In the genomic region with DNA sequence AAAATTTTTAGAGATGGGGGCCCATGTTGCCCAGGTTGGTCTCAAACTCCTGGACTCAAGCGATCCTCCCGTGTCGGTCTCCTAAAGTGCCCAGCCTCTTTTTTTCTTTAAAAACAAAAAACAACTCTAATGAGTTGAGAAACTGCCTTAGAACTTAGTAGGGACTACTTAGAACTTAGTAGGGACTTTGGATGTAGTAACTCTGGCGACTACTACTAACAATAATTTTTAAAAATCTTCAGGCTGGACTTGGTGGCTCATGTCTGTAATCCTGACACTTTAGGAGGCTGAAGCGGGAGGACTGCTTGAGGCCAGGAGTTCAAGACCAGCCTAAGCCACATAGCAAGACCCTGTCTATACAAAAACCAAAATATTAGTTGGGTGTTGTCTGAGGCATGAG, we compare ENCODE assay signal across 15 cellular contexts. TPM values are rescaled to one million over a fixed set of nuclear protein-coding genes. Genes with fewer than 3 reads are reported as not detected.
DNase-seq lines count a peak whose midpoint lies in the region; ATAC-seq and TF ChIP-seq lines count a peak whose summit lies in the region.
"Had no signal": no experiment of that assay in that cellular context is flagged by ENCODE, and none has a peak within 500 bp of the region (broad histone marks: within the 10 kb centered on the region; RNA-seq: fewer than 3 reads in every experiment).

No MANE protein-coding gene starts in this region.

- peak overlapping the region; percentile 63 for H3K4me3 ChIP-seq in GM23338
- H3K4me3 ChIP-seq in iPS-20b (ENCODE audit: low read length): peak overlapping the region; percentile 53; the same call in 1 of the 2 replicates
- no peak overlapping the region for H3K4me3 ChIP-seq in right cardiac atrium (ENCODE audit: low read length)
- H3K4me3 ChIP-seq: SJCRH30 had no signal

- WGBS in right cardiac atrium: 87% methylated on average over 5 of the region's 5 CpGs

- ATAC-seq in GM23338 (no peak), WTC11 (no peak), right cardiac atrium (no peak)
- ATAC-seq: PC-3 had no signal

- POLR2A ChIA-PET in WTC11 (lab: Charles Lee): no interaction called here

- H3K27ac Mint-ChIP-seq in GM23338 (no peak overlapping the region), WTC11 (no peak overlapping the region)

- no peak overlapping the region for H3K9ac ChIP-seq in iPS-20b (ENCODE audit: low read depth, low read length)

- H3K79me2 ChIP-seq in GM23338 (replicated peaks; ENCODE audit: insufficient read depth): no peaks in the 10 kb centered on the region

- H2AFZ ChIP-seq in GM23338: peak overlapping the region; percentile 86

- H3K9me2 ChIP-seq in GM23338 (ENCODE audit: insufficient read depth): no peaks in the 10 kb centered on the region

- H3F3A ChIP-seq in GM23338 (replicated peaks; ENCODE audit: low read depth): peaks cover 24% of the 10 kb centered on the region

- H3K27me3 ChIP-seq in GM23338 (ENCODE audit: insufficient read depth) (peaks cover 44% of the 10 kb centered on the region), iPS-20b (ENCODE audit: insufficient read depth, low read length) (peaks cover 26% of the 10 kb centered on the region), right cardiac atrium (ENCODE audit: control insufficient read depth, insufficient read depth) (no peaks in the 10 kb centered on the region)
- H3K27me3 ChIP-seq: SJCRH30 had no signal

- H3K4me1 Mint-ChIP-seq in GM23338 (peaks cover 7% of the 10 kb centered on the region), WTC11 (peaks cover 7% of the 10 kb centered on the region)

- DNase-seq in GM23338 (ENCODE audit: low spot score) (no peak), WTC11 (ENCODE audit: low spot score) (no peak), HT-29 (ENCODE audit: low spot score) (no peak), nucleus accumbens (lab: John Stamatoyannopoulos, UW) (no peak), right cardiac atrium (no peak)
- DNase-seq: DMS53, Kasumi-1, MM.1S, NCI-H1092 treated with DMSO at 0.1 percent for 48 hours, NCI-H2081 treated with DMSO at 0.1 percent for 48 hours, NCI-H510A, NCI-H82, PC-3, SJCRH30 had no signal

- H3K36me3 ChIP-seq in GM23338 (ENCODE audit: insufficient read depth) (peaks cover 9% of the 10 kb centered on the region; the same call in 1 of the 2 replicates), iPS-20b (ENCODE audit: insufficient read depth, low read depth, low read length) (peaks cover 16% of the 10 kb centered on the region)

- H3K27me3 Mint-ChIP-seq in GM23338 (ENCODE audit: insufficient read depth, low read depth, poor library complexity) (peaks cover 7% of the 10 kb centered on the region), WTC11 (ENCODE audit: low read depth) (peaks cover 31% of the 10 kb centered on the region)

- CTCF ChIA-PET in WTC11 (lab: Charles Lee): interaction anchor here (0.6 to 1.5 kb wide), 7 partner anchors 9 to 213 kb away, joined by 3 to 5 read pairs (median 3); a partner anchor contains a TSS

- peak overlapping the region; percentile 43 for H3K4me3 Mint-ChIP-seq in GM23338
- H3K4me3 Mint-ChIP-seq in WTC11: peak overlapping the region; percentile 57

- H3K36me3 Mint-ChIP-seq in GM23338 (ENCODE audit: low read depth) (peaks cover 16% of the 10 kb centered on the region), WTC11 (peaks cover 18% of the 10 kb centered on the region)

- H4K20me1 ChIP-seq in GM23338 (replicated peaks; ENCODE audit: insufficient read depth): 0 out of 2 replicates have a peak, but pooled peaks cover 6% of the 10 kb centered on the region

- no peak for TF ChIP-seq CTCF in GM23338 (conservative IDR thresholded peaks at IDR 0.05; ENCODE audit: low read depth in 2 of 2)
- no peak for TF ChIP-seq CTCF in WTC11 (IDR thresholded peaks at IDR 0.05)

- H3K4me2 ChIP-seq in GM23338: peak overlapping the region; percentile 85

- H3K4me1 ChIP-seq in GM23338 (ENCODE audit: insufficient read depth) (peaks cover 8% of the 10 kb centered on the region; the same call in 1 of the 2 replicates), iPS-20b (ENCODE audit: insufficient read depth, low read length) (no peaks in the 10 kb centered on the region; the same call in 1 of the 2 replicates), right cardiac atrium (ENCODE audit: control insufficient read depth, insufficient read depth, low read length) (peaks cover 4% of the 10 kb centered on the region)

- no peaks in the 10 kb centered on the region for H3K9me3 ChIP-seq in iPS-20b (ENCODE audit: insufficient read depth, low read depth, low read length)
- H3K9me3 ChIP-seq in right cardiac atrium (ENCODE audit: control insufficient read depth, low read length): no peaks in the 10 kb centered on the region
- H3K9me3 ChIP-seq: SJCRH30 had no signal

- H3K27ac ChIP-seq in GM23338 (ENCODE audit: low read depth) (no peak overlapping the region), iPS-20b (ENCODE audit: low read length) (no peak overlapping the region), right cardiac atrium (ENCODE audit: low read length) (no peak overlapping the region)
- H3K27ac ChIP-seq: SJCRH30 had no signal

- H3K9me3 Mint-ChIP-seq in GM23338 (no peaks in the 10 kb centered on the region), WTC11 (no peaks in the 10 kb centered on the region)

- intact Hi-C loops in right cardiac atrium (cut with DNase I): no loop called here

TF ChIP-seq in GM23338, 12 proteins besides CTCF, POLR2A, EP300 and RAD21 (continues in another document):
- TF ChIP-seq EZH2 (IDR thresholded peaks at IDR 0.05; ENCODE audit: low read depth, unreplicated experiment) (no peak), JUNB (IDR thresholded peaks at IDR 0.05; ENCODE audit: unreplicated experiment) (no peak), NANOG (IDR thresholded peaks at IDR 0.05; ENCODE audit: borderline replicate concordance) (no peak)

TF ChIP-seq in WTC11, 78 proteins besides CTCF, POLR2A, EP300 and RAD21 (continues in another document):
- TF ChIP-seq ZBTB21 (CRISPR knock-in tag; IDR thresholded peaks at IDR 0.05; ENCODE audit: borderline replicate concordance): no peak
- no peak for TF ChIP-seq CREM (CRISPR knock-in tag; IDR thresholded peaks at IDR 0.05)
- TF ChIP-seq ZNF232 (CRISPR knock-in tag; IDR thresholded peaks at IDR 0.05): no peak
- TF ChIP-seq, protein P1, sequence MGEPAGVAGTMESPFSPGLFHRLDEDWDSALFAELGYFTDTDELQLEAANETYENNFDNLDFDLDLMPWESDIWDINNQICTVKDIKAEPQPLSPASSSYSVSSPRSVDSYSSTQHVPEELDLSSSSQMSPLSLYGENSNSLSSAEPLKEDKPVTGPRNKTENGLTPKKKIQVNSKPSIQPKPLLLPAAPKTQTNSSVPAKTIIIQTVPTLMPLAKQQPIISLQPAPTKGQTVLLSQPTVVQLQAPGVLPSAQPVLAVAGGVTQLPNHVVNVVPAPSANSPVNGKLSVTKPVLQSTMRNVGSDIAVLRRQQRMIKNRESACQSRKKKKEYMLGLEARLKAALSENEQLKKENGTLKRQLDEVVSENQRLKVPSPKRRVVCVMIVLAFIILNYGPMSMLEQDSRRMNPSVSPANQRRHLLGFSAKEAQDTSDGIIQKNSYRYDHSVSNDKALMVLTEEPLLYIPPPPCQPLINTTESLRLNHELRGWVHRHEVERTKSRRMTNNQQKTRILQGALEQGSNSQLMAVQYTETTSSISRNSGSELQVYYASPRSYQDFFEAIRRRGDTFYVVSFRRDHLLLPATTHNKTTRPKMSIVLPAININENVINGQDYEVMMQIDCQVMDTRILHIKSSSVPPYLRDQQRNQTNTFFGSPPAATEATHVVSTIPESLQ (CRISPR knock-in tag; IDR thresholded peaks at IDR 0.05): no peak
- TF ChIP-seq HMGA2 (CRISPR knock-in tag; IDR thresholded peaks at IDR 0.05): no peak
- TF ChIP-seq, protein P2, sequence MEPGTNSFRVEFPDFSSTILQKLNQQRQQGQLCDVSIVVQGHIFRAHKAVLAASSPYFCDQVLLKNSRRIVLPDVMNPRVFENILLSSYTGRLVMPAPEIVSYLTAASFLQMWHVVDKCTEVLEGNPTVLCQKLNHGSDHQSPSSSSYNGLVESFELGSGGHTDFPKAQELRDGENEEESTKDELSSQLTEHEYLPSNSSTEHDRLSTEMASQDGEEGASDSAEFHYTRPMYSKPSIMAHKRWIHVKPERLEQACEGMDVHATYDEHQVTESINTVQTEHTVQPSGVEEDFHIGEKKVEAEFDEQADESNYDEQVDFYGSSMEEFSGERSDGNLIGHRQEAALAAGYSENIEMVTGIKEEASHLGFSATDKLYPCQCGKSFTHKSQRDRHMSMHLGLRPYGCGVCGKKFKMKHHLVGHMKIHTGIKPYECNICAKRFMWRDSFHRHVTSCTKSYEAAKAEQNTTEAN (CRISPR knock-in tag; IDR thresholded peaks at IDR 0.05): no peak

RNA-seq across cellular contexts. Expression of gene C19orf67, which starts 0.5 kb away (rescaled TPM):
- total RNA-seq in GM23338 (2014; rRNA removed; shearing (Covaris generic)): not detected in 2 replicates
- polyA plus RNA-seq in GM23338 (2016; fragmentation: Nextera tagmentation; extraction: Ambion mirVana) (0.40 TPM in 1 of 2 replicates, not detected in the other), right cardiac atrium (not detected)
- total RNA-seq in WTC11 (2021) (0.35 to 0.87 TPM (median 0.41 TPM) in 3 replicates), right cardiac atrium (not detected)
- not detected in 2 replicates for total RNA-seq in HT-29 (2014; rRNA removed; shearing (Covaris generic))
- total RNA-seq: PC-3, SJCRH30 had no signal

RNA-seq across cellular contexts. Expression of gene SAMD1, which starts 4.5 kb away (rescaled TPM):
- 67.1 and 69.0 TPM in 2 replicates for total RNA-seq in GM23338 (2014; rRNA removed; shearing (Covaris generic))
- 32.2 and 38.1 TPM in 2 replicates for polyA plus RNA-seq in GM23338 (2016; fragmentation: Nextera tagmentation; extraction: Ambion mirVana)
- 113 to 131 TPM (median 116 TPM) in 3 replicates for total RNA-seq in WTC11 (2021)
- total RNA-seq in HT-29 (2014; rRNA removed; shearing (Covaris generic)): 71.7 and 89.0 TPM in 2 replicates
- total RNA-seq in right cardiac atrium: 10 to 100 TPM; 34.0 to 53.8 (median 42.5) TPM
- 32.2 TPM for polyA plus RNA-seq in right cardiac atrium

RNA-seq across cellular contexts. Expression of gene MISP3, which starts 13.5 kb away (rescaled TPM):
- 1.9 and 7.8 TPM in 2 replicates for total RNA-seq in GM23338 (2014; rRNA removed; shearing (Covaris generic))
- 2.4 and 2.7 TPM in 2 replicates for polyA plus RNA-seq in GM23338 (2016; fragmentation: Nextera tagmentation; extraction: Ambion mirVana)
- total RNA-seq in WTC11 (2021): 2.4 to 3.4 TPM (median 3.2 TPM) in 3 replicates
- total RNA-seq in HT-29 (2014; rRNA removed; shearing (Covaris generic)): 0.37 and 0.74 TPM in 2 replicates
- 10 to 100 TPM in 1 of 4 donors, 1 to 10 TPM in 3; 6.4 to 10.3 (median 9.2) TPM for total RNA-seq in right cardiac atrium
- 11.1 TPM for polyA plus RNA-seq in right cardiac atrium

RNA-seq across cellular contexts. Expression of gene PALM3, which starts 24.2 kb away (rescaled TPM):
- total RNA-seq in GM23338 (2014; rRNA removed; shearing (Covaris generic)): 40.2 and 45.8 TPM in 2 replicates
- polyA plus RNA-seq in GM23338 (2016; fragmentation: Nextera tagmentation; extraction: Ambion mirVana) (16.6 and 19.6 TPM in 2 replicates), right cardiac atrium (0.45 TPM)
- total RNA-seq in WTC11 (2021) (25.9 to 31.1 TPM (median 28.6 TPM) in 3 replicates), right cardiac atrium (under 1 TPM; 0.38 to 0.58 (median 0.48) TPM)
- 0.08 and 0.20 TPM in 2 replicates for total RNA-seq in HT-29 (2014; rRNA removed; shearing (Covaris generic))

RNA-seq across cellular contexts. Expression of gene PRKACA, which starts 31.5 kb away (rescaled TPM):
- 25.7 and 31.3 TPM in 2 replicates for total RNA-seq in GM23338 (2014; rRNA removed; shearing (Covaris generic))
- polyA plus RNA-seq in GM23338 (2016; fragmentation: Nextera tagmentation; extraction: Ambion mirVana) (12.3 and 13.0 TPM in 2 replicates), right cardiac atrium (256 TPM)
- total RNA-seq in WTC11 (2021) (37.8 to 48.0 TPM (median 41.7 TPM) in 3 replicates), right cardiac atrium (100 to 1,000 TPM; 351 to 412 (median 373) TPM)
- total RNA-seq in HT-29 (2014; rRNA removed; shearing (Covaris generic)): 19.4 and 25.0 TPM in 2 replicates
